Comparison of ENCODE assay signal across 23 cellular contexts in the genomic region with DNA sequence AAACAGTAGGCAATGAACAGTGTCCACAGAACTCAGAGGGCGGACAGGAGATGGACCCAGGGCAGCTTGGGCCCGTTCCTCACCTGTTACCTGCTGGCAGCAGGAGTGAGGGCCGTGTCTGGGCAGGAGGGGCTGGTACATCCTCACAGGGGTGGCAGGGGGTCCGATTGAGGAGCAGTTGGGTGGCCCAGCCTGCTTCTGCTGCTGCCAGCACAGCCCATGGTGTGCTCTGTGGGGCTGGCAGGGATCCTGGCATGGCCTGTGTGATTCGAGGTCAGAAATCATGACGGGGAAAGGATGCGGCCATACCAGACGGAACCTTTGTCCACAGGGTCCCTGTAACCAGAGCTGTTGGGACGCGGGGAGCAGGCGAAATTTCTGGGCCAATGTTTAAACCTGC. TPM values are rescaled to one million over a fixed set of nuclear protein-coding genes. Genes with fewer than 3 reads are reported as not detected.
A peak's percentile ranks its signal among the peaks of the same experiment; 100 is the strongest.
DNase-seq lines count a peak whose midpoint lies in the region; ATAC-seq and TF ChIP-seq lines count a peak whose summit lies in the region.
"Had no signal": no experiment of that assay in that cellular context is flagged by ENCODE, and none has a peak within 500 bp of the region (broad histone marks: within the 10 kb centered on the region; RNA-seq: fewer than 3 reads in every experiment).

No MANE protein-coding gene starts in this region.

- intact Hi-C loops in cardiac septum (cut with DNase I) = loop anchor here (5.0 kb wide), 1 partner anchor 70 kb away; no protein-coding TSS in a partner anchor

- H3K27me3 ChIP-seq in cardiac muscle cell (no peaks in the 10 kb centered on the region), upper lobe of left lung (no peaks in the 10 kb centered on the region)
- H3K27me3 ChIP-seq: hepatocyte had no signal

- H3K27ac ChIP-seq in cardiac muscle cell (peak overlapping the region; percentile 29), upper lobe of left lung (peak overlapping the region; percentile 71 to 79 (median 78))

- no peak for TF ChIP-seq POLR2A in upper lobe of left lung (IDR thresholded peaks at IDR 0.05)

- no peaks in the 10 kb centered on the region for H3K36me3 Mint-ChIP-seq in chondrocyte (ENCODE audit: low read depth)
- no peaks in the 10 kb centered on the region for H3K36me3 Mint-ChIP-seq in natural killer cell treated with Interleukin-12 subunit alpha and Interleukin-12 subunit beta and Interleukin-15 and Interleukin-18, amount 100 ng/mL, for 72 hours
- peaks cover 9% of the 10 kb centered on the region for H3K36me3 Mint-ChIP-seq in activated naive CD4-positive, alpha-beta T cell treated with anti-CD3 and anti-CD28 coated beads, Interleukin-2, amount 10 ng/mL, durations not matched to agents 7 days and 5 days
- H3K36me3 Mint-ChIP-seq: activated naive CD4-positive, alpha-beta T cell treated with anti-CD3 and anti-CD28 coated beads, Interleukin-2, amount 50 U/mL, for 72 hours had no signal

- H3K9me3 Mint-ChIP-seq in chondrocyte (ENCODE audit: low read depth) = no peaks in the 10 kb centered on the region
- H3K9me3 Mint-ChIP-seq in natural killer cell treated with Interleukin-12 subunit alpha and Interleukin-12 subunit beta and Interleukin-15 and Interleukin-18, amount 100 ng/mL, for 72 hours = no peaks in the 10 kb centered on the region
- H3K9me3 Mint-ChIP-seq in activated naive CD4-positive, alpha-beta T cell treated with anti-CD3 and anti-CD28 coated beads, Interleukin-2, amount 10 ng/mL, durations not matched to agents 7 days and 5 days = peaks cover 2% of the 10 kb centered on the region
- H3K9me3 Mint-ChIP-seq: activated naive CD4-positive, alpha-beta T cell treated with anti-CD3 and anti-CD28 coated beads, Interleukin-2, amount 50 U/mL, for 72 hours; T-cell; type B pancreatic cell had no signal

- 90 to 94% methylated on average over 9 to 11 of the region's 11 CpGs for WGBS in upper lobe of left lung, 2 donors

- in situ Hi-C loops in KBM-7 (cut with MboI; ENCODE audit: low pct_unique_long_range_greater_than_20kb, low sequenced_read_pairs) = no loop called here

- TF ChIP-seq CTCF in cardiac muscle cell (IDR thresholded peaks at IDR 0.05; ENCODE audit: low read depth, low read length) (no peak), chondrocyte (IDR thresholded peaks at IDR 0.05) (no peak), upper lobe of left lung (IDR thresholded peaks at IDR 0.05) (no peak)

- no peak overlapping the region for H3K4me3 ChIP-seq in cardiac muscle cell
- H3K4me3 ChIP-seq in upper lobe of left lung = no peak overlapping the region
- H3K4me3 ChIP-seq: GM23248, hepatocyte had no signal

- H3K27ac Mint-ChIP-seq in chondrocyte (ENCODE audit: unreplicated experiment) = no peak overlapping the region
- peak overlapping the region; percentile 82 to 91 for H3K27ac Mint-ChIP-seq in natural killer cell treated with Interleukin-12 subunit alpha and Interleukin-12 subunit beta and Interleukin-15 and Interleukin-18, amount 100 ng/mL, for 72 hours
- no peak overlapping the region for H3K27ac Mint-ChIP-seq in activated naive CD4-positive, alpha-beta T cell treated with anti-CD3 and anti-CD28 coated beads, Interleukin-2, amount 10 ng/mL, durations not matched to agents 7 days and 5 days
- H3K27ac Mint-ChIP-seq: activated naive CD4-positive, alpha-beta T cell treated with anti-CD3 and anti-CD28 coated beads, Interleukin-2, amount 50 U/mL, for 72 hours; type B pancreatic cell had no signal

- no peak for TF ChIP-seq EP300 in upper lobe of left lung (IDR thresholded peaks at IDR 0.05)

- H3K4me1 Mint-ChIP-seq in chondrocyte (ENCODE audit: low read depth) = peaks cover 69% of the 10 kb centered on the region
- H3K4me1 Mint-ChIP-seq in natural killer cell treated with Interleukin-12 subunit alpha and Interleukin-12 subunit beta and Interleukin-15 and Interleukin-18, amount 100 ng/mL, for 72 hours (ENCODE audit: low read depth in 2 of 2) = peaks cover 64 to 66% of the 10 kb centered on the region in 2 donors
- H3K4me1 Mint-ChIP-seq in activated naive CD4-positive, alpha-beta T cell treated with anti-CD3 and anti-CD28 coated beads, Interleukin-2, amount 10 ng/mL, durations not matched to agents 7 days and 5 days = peaks cover 41% of the 10 kb centered on the region

- H3K9me3 ChIP-seq in cardiac muscle cell (ENCODE audit: low read depth) = no peaks in the 10 kb centered on the region
- no peaks in the 10 kb centered on the region for H3K9me3 ChIP-seq in upper lobe of left lung

- no peak overlapping the region for H3K4me3 Mint-ChIP-seq in chondrocyte (ENCODE audit: unreplicated experiment)
- peak overlapping the region; percentile 56 for H3K4me3 Mint-ChIP-seq in natural killer cell treated with Interleukin-12 subunit alpha and Interleukin-12 subunit beta and Interleukin-15 and Interleukin-18, amount 100 ng/mL, for 72 hours
- no peak overlapping the region for H3K4me3 Mint-ChIP-seq in activated naive CD4-positive, alpha-beta T cell treated with anti-CD3 and anti-CD28 coated beads, Interleukin-2, amount 10 ng/mL, durations not matched to agents 7 days and 5 days
- H3K4me3 Mint-ChIP-seq: type B pancreatic cell had no signal

- CTCF ChIA-PET in activated naive CD4-positive, alpha-beta T cell treated with anti-CD3 and anti-CD28 coated beads, Interleukin-2, amount 10 ng/mL, durations not matched to agents 7 days and 5 days (lab: Charles Lee) = no interaction called here

- H3K27me3 Mint-ChIP-seq in chondrocyte (ENCODE audit: low read depth) = no peaks in the 10 kb centered on the region
- no peaks in the 10 kb centered on the region for H3K27me3 Mint-ChIP-seq in natural killer cell treated with Interleukin-12 subunit alpha and Interleukin-12 subunit beta and Interleukin-15 and Interleukin-18, amount 100 ng/mL, for 72 hours
- H3K27me3 Mint-ChIP-seq in activated naive CD4-positive, alpha-beta T cell treated with anti-CD3 and anti-CD28 coated beads, Interleukin-2, amount 10 ng/mL, durations not matched to agents 7 days and 5 days = no peaks in the 10 kb centered on the region
- H3K27me3 Mint-ChIP-seq: T-cell, type B pancreatic cell had no signal

- no peaks in the 10 kb centered on the region for H3K36me3 ChIP-seq in cardiac muscle cell
- no peaks in the 10 kb centered on the region for H3K36me3 ChIP-seq in upper lobe of left lung

- H3K4me1 ChIP-seq in cardiac muscle cell (ENCODE audit: low read depth) (peaks cover 16% of the 10 kb centered on the region), upper lobe of left lung (peaks cover 67 to 86% (median 73%) of the 10 kb centered on the region in 4 donors)

- DNase-seq in cardiac muscle cell (ENCODE audit: low read depth in 1 of 2, low spot score in 1 of 2) (no peak), cardiac septum (ENCODE audit: low spot score) (no peak), chondrocyte (ENCODE audit: low spot score) (peak; percentile 80), upper lobe of left lung (no peak), KBM-7 (no peak)
- DNase-seq in natural killer cell treated with Interleukin-12 subunit alpha and Interleukin-12 subunit beta and Interleukin-15 and Interleukin-18, amount 100 ng/mL, for 72 hours (ENCODE audit: low spot score) = no peak
- no peak for DNase-seq in activated naive CD4-positive, alpha-beta T cell treated with anti-CD3 and anti-CD28 coated beads, Interleukin-2, amount 10 ng/mL, durations not matched to agents 7 days and 5 days
- DNase-seq: activated CD4-positive, alpha-beta T cell treated with anti-CD3 and anti-CD28 coated beads, Interleukin-2, amount 50 U/mL, for 48 hours; activated T-cell treated with anti-CD3 and anti-CD28 coated beads, Interleukin-2, amount 50 U/mL, for 1 hour; DMS 273 treated with DMSO at 0.1 percent for 48 hours; GM23248; kidney; NCI-H1436 treated with DMSO at 0.1 percent for 48 hours; NCI-H2171 treated with DMSO at 0.1 percent for 48 hours; NCI-H774; OCI-M1; SIG-M5; stimulated activated naive CD4-positive, alpha-beta T cell treated with Interleukin-2 at 50 U/mL for 16 hours; T-cell had no signal

- ATAC-seq in natural killer cell treated with Interleukin-12 subunit alpha and Interleukin-12 subunit beta and Interleukin-15 and Interleukin-18, amount 100 ng/mL, for 72 hours = no peak
- ATAC-seq in upper lobe of left lung (ENCODE audit: low FRiP score in 2 of 2) = no peak
- ATAC-seq in GM19455 (IDR thresholded peaks at IDR 0.05; ENCODE audit: unreplicated experiment) = no peak
- ATAC-seq: activated naive CD4-positive, alpha-beta T cell treated with anti-CD3 and anti-CD28 coated beads, Interleukin-2, amount 50 U/mL, for 72 hours; T-cell had no signal

RNA-seq across cellular contexts. Expression of gene INPP5A, which starts 49.6 kb away (rescaled TPM):
- total RNA-seq in cardiac muscle cell (83.6 and 87.0 TPM in 2 replicates), cardiac septum (121 TPM), chondrocyte (29.5 to 40.6 TPM (median 40.1 TPM) in 3 replicates), upper lobe of left lung (10 to 100 TPM; 28.6 to 81.7 (median 44.8) TPM)
- polyA plus RNA-seq in cardiac muscle cell = 90.4 and 97.2 TPM in 2 replicates
- total RNA-seq in natural killer cell treated with Interleukin-12 subunit alpha and Interleukin-12 subunit beta and Interleukin-15 and Interleukin-18, amount 100 ng/mL, for 72 hours = 10 to 100 TPM; 14.8 to 18.6 TPM

Comparison
In these comparisons a context has a peak if more than half of its experiments do, and no peak if none do; other contexts are left out.
1. H3K27ac Mint-ChIP-seq: peak in natural killer cell treated with Interleukin-12 subunit alpha and Interleukin-12 subunit beta and Interleukin-15 and Interleukin-18, amount 100 ng/mL, for 72 hours (2 of 2); none in chondrocyte (single experiment) and activated naive CD4-positive, alpha-beta T cell treated with anti-CD3 and anti-CD28 coated beads, Interleukin-2, amount 10 ng/mL, durations not matched to agents 7 days and 5 days (single experiment).